1 cellular context compared by ENCODE assay signal in the genomic region with DNA sequence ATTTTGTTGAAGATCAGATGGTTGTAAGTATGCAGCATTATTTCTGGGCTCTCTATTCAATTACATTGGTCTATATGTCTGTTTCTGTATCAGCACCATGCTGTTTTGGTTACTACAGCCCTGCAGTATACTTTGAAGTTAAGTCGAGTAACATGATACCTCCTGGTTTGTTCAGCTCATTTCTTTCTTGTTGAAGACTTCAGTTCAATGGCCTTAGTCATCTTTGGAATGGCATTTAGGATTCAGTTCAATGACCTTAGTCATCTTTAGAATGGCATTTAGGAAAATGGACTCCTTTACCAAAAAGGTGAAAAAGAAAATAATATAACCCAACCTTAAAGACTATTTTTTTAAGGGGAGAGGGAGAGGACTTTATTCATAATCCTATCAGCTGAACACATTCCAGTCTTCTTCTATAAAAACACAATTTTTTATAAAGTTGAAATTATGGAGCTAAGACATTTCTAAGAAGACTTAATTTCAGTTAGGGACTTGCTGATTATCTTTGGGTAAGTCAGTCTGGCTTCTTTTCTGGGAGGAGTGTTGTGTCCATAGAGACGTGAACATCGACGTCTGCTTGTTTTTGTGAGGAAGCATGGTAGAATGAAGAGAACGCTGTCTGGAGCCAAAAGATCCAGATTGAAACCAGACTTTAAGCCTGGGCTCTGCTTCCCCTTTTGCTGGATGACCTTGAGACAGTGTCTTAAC.
TF ChIP-seq lines count a peak whose summit lies in the region.

No MANE protein-coding gene starts in this region.

TF ChIP-seq in GM23338, 12 proteins besides CTCF, POLR2A, EP300 and RAD21 (continued from another document):
- TF ChIP-seq, protein P1, sequence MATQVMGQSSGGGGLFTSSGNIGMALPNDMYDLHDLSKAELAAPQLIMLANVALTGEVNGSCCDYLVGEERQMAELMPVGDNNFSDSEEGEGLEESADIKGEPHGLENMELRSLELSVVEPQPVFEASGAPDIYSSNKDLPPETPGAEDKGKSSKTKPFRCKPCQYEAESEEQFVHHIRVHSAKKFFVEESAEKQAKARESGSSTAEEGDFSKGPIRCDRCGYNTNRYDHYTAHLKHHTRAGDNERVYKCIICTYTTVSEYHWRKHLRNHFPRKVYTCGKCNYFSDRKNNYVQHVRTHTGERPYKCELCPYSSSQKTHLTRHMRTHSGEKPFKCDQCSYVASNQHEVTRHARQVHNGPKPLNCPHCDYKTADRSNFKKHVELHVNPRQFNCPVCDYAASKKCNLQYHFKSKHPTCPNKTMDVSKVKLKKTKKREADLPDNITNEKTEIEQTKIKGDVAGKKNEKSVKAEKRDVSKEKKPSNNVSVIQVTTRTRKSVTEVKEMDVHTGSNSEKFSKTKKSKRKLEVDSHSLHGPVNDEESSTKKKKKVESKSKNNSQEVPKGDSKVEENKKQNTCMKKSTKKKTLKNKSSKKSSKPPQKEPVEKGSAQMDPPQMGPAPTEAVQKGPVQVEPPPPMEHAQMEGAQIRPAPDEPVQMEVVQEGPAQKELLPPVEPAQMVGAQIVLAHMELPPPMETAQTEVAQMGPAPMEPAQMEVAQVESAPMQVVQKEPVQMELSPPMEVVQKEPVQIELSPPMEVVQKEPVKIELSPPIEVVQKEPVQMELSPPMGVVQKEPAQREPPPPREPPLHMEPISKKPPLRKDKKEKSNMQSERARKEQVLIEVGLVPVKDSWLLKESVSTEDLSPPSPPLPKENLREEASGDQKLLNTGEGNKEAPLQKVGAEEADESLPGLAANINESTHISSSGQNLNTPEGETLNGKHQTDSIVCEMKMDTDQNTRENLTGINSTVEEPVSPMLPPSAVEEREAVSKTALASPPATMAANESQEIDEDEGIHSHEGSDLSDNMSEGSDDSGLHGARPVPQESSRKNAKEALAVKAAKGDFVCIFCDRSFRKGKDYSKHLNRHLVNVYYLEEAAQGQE (IDR thresholded peaks at IDR 0.05; ENCODE audit: unreplicated experiment): no peak
- no peak for TF ChIP-seq POLR2AphosphoS5 (IDR thresholded peaks at IDR 0.05; ENCODE audit: low read depth)
- TF ChIP-seq ZNF114 (CRISPR knock-in tag; IDR thresholded peaks at IDR 0.05): no peak
- TF ChIP-seq JUNB (IDR thresholded peaks at IDR 0.05; ENCODE audit: unreplicated experiment): no peak
- TF ChIP-seq STAT1 (IDR thresholded peaks at IDR 0.05; ENCODE audit: unreplicated experiment): no peak
- no peak for TF ChIP-seq ETS1 (IDR thresholded peaks at IDR 0.05)
- no peak for TF ChIP-seq EZH2 (IDR thresholded peaks at IDR 0.05; ENCODE audit: low read depth, unreplicated experiment)
- TF ChIP-seq, protein P2, sequence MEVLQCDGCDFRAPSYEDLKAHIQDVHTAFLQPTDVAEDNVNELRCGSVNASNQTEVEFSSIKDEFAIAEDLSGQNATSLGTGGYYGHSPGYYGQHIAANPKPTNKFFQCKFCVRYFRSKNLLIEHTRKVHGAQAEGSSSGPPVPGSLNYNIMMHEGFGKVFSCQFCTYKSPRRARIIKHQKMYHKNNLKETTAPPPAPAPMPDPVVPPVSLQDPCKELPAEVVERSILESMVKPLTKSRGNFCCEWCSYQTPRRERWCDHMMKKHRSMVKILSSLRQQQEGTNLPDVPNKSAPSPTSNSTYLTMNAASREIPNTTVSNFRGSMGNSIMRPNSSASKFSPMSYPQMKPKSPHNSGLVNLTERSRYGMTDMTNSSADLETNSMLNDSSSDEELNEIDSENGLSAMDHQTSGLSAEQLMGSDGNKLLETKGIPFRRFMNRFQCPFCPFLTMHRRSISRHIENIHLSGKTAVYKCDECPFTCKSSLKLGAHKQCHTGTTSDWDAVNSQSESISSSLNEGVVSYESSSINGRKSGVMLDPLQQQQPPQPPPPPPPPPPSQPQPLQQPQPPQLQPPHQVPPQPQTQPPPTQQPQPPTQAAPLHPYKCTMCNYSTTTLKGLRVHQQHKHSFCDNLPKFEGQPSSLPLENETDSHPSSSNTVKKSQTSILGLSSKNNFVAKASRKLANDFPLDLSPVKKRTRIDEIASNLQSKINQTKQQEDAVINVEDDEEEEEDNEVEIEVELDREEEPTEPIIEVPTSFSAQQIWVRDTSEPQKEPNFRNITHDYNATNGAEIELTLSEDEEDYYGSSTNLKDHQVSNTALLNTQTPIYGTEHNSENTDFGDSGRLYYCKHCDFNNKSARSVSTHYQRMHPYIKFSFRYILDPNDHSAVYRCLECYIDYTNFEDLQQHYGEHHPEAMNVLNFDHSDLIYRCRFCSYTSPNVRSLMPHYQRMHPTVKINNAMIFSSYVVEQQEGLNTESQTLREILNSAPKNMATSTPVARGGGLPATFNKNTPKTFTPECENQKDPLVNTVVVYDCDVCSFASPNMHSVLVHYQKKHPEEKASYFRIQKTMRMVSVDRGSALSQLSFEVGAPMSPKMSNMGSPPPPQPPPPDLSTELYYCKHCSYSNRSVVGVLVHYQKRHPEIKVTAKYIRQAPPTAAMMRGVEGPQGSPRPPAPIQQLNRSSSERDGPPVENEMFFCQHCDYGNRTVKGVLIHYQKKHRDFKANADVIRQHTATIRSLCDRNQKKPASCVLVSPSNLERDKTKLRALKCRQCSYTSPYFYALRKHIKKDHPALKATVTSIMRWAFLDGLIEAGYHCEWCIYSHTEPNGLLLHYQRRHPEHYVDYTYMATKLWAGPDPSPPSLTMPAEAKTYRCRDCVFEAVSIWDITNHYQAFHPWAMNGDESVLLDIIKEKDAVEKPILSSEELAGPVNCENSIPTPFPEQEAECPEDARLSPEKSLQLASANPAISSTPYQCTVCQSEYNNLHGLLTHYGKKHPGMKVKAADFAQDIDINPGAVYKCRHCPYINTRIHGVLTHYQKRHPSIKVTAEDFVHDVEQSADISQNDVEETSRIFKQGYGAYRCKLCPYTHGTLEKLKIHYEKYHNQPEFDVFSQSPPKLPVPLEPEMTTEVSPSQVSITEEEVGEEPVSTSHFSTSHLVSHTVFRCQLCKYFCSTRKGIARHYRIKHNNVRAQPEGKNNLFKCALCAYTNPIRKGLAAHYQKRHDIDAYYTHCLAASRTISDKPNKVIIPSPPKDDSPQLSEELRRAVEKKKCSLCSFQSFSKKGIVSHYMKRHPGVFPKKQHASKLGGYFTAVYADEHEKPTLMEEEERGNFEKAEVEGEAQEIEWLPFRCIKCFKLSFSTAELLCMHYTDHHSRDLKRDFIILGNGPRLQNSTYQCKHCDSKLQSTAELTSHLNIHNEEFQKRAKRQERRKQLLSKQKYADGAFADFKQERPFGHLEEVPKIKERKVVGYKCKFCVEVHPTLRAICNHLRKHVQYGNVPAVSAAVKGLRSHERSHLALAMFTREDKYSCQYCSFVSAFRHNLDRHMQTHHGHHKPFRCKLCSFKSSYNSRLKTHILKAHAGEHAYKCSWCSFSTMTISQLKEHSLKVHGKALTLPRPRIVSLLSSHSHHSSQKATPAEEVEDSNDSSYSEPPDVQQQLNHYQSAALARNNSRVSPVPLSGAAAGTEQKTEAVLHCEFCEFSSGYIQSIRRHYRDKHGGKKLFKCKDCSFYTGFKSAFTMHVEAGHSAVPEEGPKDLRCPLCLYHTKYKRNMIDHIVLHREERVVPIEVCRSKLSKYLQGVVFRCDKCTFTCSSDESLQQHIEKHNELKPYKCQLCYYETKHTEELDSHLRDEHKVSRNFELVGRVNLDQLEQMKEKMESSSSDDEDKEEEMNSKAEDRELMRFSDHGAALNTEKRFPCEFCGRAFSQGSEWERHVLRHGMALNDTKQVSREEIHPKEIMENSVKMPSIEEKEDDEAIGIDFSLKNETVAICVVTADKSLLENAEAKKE (CRISPR knock-in tag; IDR thresholded peaks at IDR 0.05): no peak
- no peak for TF ChIP-seq CREB1 (CRISPR knock-in tag; IDR thresholded peaks at IDR 0.05; ENCODE audit: low read depth)
- no peak for TF ChIP-seq NANOG (IDR thresholded peaks at IDR 0.05; ENCODE audit: borderline replicate concordance)
- no peak for TF ChIP-seq ZNF331 (CRISPR knock-in tag; IDR thresholded peaks at IDR 0.05; ENCODE audit: low read depth)
